In genomic region chr18:12849548-12849947, GRCh38 we compare ENCODE assay signal across 18 cellular contexts. TPM values are rescaled to one million over a fixed set of nuclear protein-coding genes. Genes with fewer than 3 reads are reported as not detected.
DNase-seq lines count a peak whose midpoint lies in the region; ATAC-seq and TF ChIP-seq lines count a peak whose summit lies in the region.
"Had no signal": no experiment of that assay in that cellular context is flagged by ENCODE, and none has a peak within 500 bp of the region (broad histone marks: within the 10 kb centered on the region; RNA-seq: fewer than 3 reads in every experiment).

No MANE protein-coding gene starts in this region.

- H3K27ac ChIP-seq in GM23338 (ENCODE audit: low read depth) (no peak overlapping the region), PC-3 (ENCODE audit: low read length) (no peak overlapping the region), prostate gland (no peak overlapping the region), hepatocyte (no peak overlapping the region)
- H3K27ac ChIP-seq: GM23248, HL-60 had no signal

- no peaks in the 10 kb centered on the region; the same call in 2 of the 3 replicates for H3K9me3 Mint-ChIP-seq in GM23338
- H3K9me3 Mint-ChIP-seq: CD14-positive monocyte had no signal

- POLR2A ChIA-PET in PC-3 (lab: Charles Lee; ENCODE audit: unreplicated experiment): no interaction called here

- H3K36me3 Mint-ChIP-seq in GM23338 (ENCODE audit: low read depth): peaks cover 8% of the 10 kb centered on the region

- intact Hi-C loops in PC-3 (cut with micrococcal nuclease) (no loop called here), prostate gland (cut with DNase I) (no loop called here)

- ATAC-seq in GM23338: no peak
- no peak for ATAC-seq in PC-3
- ATAC-seq in GM19397 (IDR thresholded peaks at IDR 0.05; ENCODE audit: unreplicated experiment): no peak
- ATAC-seq: HCT116 had no signal

- H3K27me3 Mint-ChIP-seq in GM23338 (ENCODE audit: insufficient read depth, low read depth, poor library complexity): no peaks in the 10 kb centered on the region

- CTCF ChIA-PET in PC-3 (lab: Charles Lee): no interaction called here

- H3K36me3 ChIP-seq in GM23338 (ENCODE audit: insufficient read depth) (no peaks in the 10 kb centered on the region), PC-3 (ENCODE audit: low read depth, low read length) (peaks cover 28% of the 10 kb centered on the region), prostate gland (no peaks in the 10 kb centered on the region), hepatocyte (replicated peaks; ENCODE audit: insufficient read depth, low read depth) (no peaks in the 10 kb centered on the region)

- H3K79me2 ChIP-seq in GM23338 (replicated peaks; ENCODE audit: insufficient read depth): peaks cover 74% of the 10 kb centered on the region
- peaks cover 44% of the 10 kb centered on the region for H3K79me2 ChIP-seq in PC-3 (ENCODE audit: low read length)
- peaks cover 72% of the 10 kb centered on the region for H3K79me2 ChIP-seq in hepatocyte

- H3K4me3 ChIP-seq in GM23338 (no peak overlapping the region), PC-3 (ENCODE audit: low read length) (no peak overlapping the region), prostate gland (no peak overlapping the region), hepatocyte (no peak overlapping the region)
- H3K4me3 ChIP-seq: GM23248 had no signal

- H3K27ac Mint-ChIP-seq in GM23338: peak overlapping the region; percentile 12; the same call in 1 of the 2 replicates

- H3K9ac ChIP-seq in PC-3 (ENCODE audit: low read length): no peak overlapping the region
- H3K9ac ChIP-seq: GM23248 had no signal

- H3K9me3 ChIP-seq in PC-3 (ENCODE audit: low read length) (no peaks in the 10 kb centered on the region), prostate gland (no peaks in the 10 kb centered on the region), hepatocyte (ENCODE audit: low read depth) (no peaks in the 10 kb centered on the region)

- H3K4me1 Mint-ChIP-seq in GM23338: peaks cover 19% of the 10 kb centered on the region

- no TSS peak for BruUV-seq in PC-3 (replicated peaks; lab: Mats Ljungman, UMichigan)

- H3K9me2 ChIP-seq in GM23338 (ENCODE audit: insufficient read depth): no peaks in the 10 kb centered on the region
- no peaks in the 10 kb centered on the region for H3K9me2 ChIP-seq in PC-3 (replicated peaks; ENCODE audit: low read length)
- no peaks in the 10 kb centered on the region for H3K9me2 ChIP-seq in hepatocyte (replicated peaks; ENCODE audit: insufficient read depth)

- no peak for TF ChIP-seq POLR2A in prostate gland (IDR thresholded peaks at IDR 0.05)

- TF ChIP-seq CTCF in GM23338 (conservative IDR thresholded peaks at IDR 0.05; ENCODE audit: low read depth in 2 of 2) (no peak), PC-3 (conservative IDR thresholded peaks at IDR 0.05; ENCODE audit: low read depth, low read length) (no peak), prostate gland (IDR thresholded peaks at IDR 0.05) (no peak), hepatocyte (IDR thresholded peaks at IDR 0.05; ENCODE audit: poor library complexity) (no peak)

- DNase-seq in GM23338 (ENCODE audit: low spot score) (no peak), PC-3 (peak; percentile 46), fibroblast of gingiva (ENCODE audit: low read depth) (peak; percentile 31), prostate gland (ENCODE audit: low spot score) (peak; percentile 62), hepatocyte (ENCODE audit: low spot score) (no peak)
- DNase-seq in activated CD8-positive, alpha-beta memory T cell treated with anti-CD3 and anti-CD28 coated beads, Interleukin-2, amount 50 U/mL, for 4 hours: no peak
- DNase-seq: ACHN, AML-193, DMS153, GM23248, NCI-H1417 treated with DMSO at 0.1 percent for 48 hours, NCI-H1930, NCI-H2171 treated with DMSO at 0.1 percent for 48 hours, NCI-H82 had no signal

- H3F3A ChIP-seq in GM23338 (replicated peaks; ENCODE audit: low read depth) (no peaks in the 10 kb centered on the region), PC-3 (ENCODE audit: low read length, unreplicated experiment) (no peaks in the 10 kb centered on the region)

- H3K27me3 ChIP-seq in GM23338 (ENCODE audit: insufficient read depth) (no peaks in the 10 kb centered on the region), PC-3 (ENCODE audit: low read length) (no peaks in the 10 kb centered on the region), prostate gland (replicated peaks; ENCODE audit: insufficient read depth) (no peaks in the 10 kb centered on the region), hepatocyte (no peaks in the 10 kb centered on the region)

- H3K4me1 ChIP-seq in GM23338 (ENCODE audit: insufficient read depth): peaks cover 9% of the 10 kb centered on the region; the same call in 1 of the 2 replicates
- H3K4me1 ChIP-seq in PC-3 (ENCODE audit: insufficient read depth, low read length): peaks cover 9% of the 10 kb centered on the region; the same call in 1 of the 2 replicates
- H3K4me1 ChIP-seq in prostate gland (replicated peaks): no peaks in the 10 kb centered on the region
- no peaks in the 10 kb centered on the region for H3K4me1 ChIP-seq in hepatocyte (ENCODE audit: insufficient read depth)

- no peak overlapping the region for H2AFZ ChIP-seq in GM23338
- H2AFZ ChIP-seq in PC-3 (ENCODE audit: low read length): no peak overlapping the region
- no peak overlapping the region for H2AFZ ChIP-seq in hepatocyte
- H2AFZ ChIP-seq: GM23248 had no signal

- no peak overlapping the region for H3K4me3 Mint-ChIP-seq in GM23338
- H3K4me3 Mint-ChIP-seq: CD14-positive monocyte had no signal

- no peak overlapping the region for H3K4me2 ChIP-seq in GM23338
- H3K4me2 ChIP-seq in PC-3 (ENCODE audit: low read length): no peak overlapping the region
- no peak overlapping the region for H3K4me2 ChIP-seq in hepatocyte

- WGBS in prostate gland: 81% methylated on average over 2 of the region's 2 CpGs
- 89% methylated on average over 2 of the region's 2 CpGs for WGBS in hepatocyte (ENCODE audit: low lambda C conversion rate, missing lambda C conversion rate)

- H4K20me1 ChIP-seq in GM23338 (replicated peaks; ENCODE audit: insufficient read depth): peaks cover 14% of the 10 kb centered on the region; the same call in 1 of the 2 replicates
- H4K20me1 ChIP-seq in PC-3 (ENCODE audit: low read length): 0 out of 2 replicates have a peak, but pooled peaks cover 4% of the 10 kb centered on the region
- H4K20me1 ChIP-seq in hepatocyte (ENCODE audit: insufficient read depth, poor library complexity, severe bottlenecking): no peaks in the 10 kb centered on the region

TF ChIP-seq in GM23338, 12 proteins besides CTCF, POLR2A, EP300 and RAD21:
- TF ChIP-seq CREB1 (CRISPR knock-in tag; IDR thresholded peaks at IDR 0.05; ENCODE audit: low read depth): no peak
- no peak for TF ChIP-seq ZNF114 (CRISPR knock-in tag; IDR thresholded peaks at IDR 0.05)
- no peak for TF ChIP-seq ETS1 (IDR thresholded peaks at IDR 0.05)

RNA-seq across cellular contexts. Expression of gene PTPN2, which starts 34.5 kb away (rescaled TPM):
- 49.9 and 57.5 TPM in 2 replicates for total RNA-seq in GM23338 (2014; rRNA removed; shearing (Covaris generic))
- polyA plus RNA-seq in GM23338 (2016; fragmentation: Nextera tagmentation; extraction: Ambion mirVana): 52.4 and 65.5 TPM in 2 replicates
- total RNA-seq in PC-3 (2014; rRNA removed): 59.8 and 62.4 TPM in 2 replicates
- total RNA-seq in prostate gland: 10 to 100 TPM; 25.0 to 34.0 TPM
- 36.7 and 40.3 TPM in 2 replicates for total RNA-seq in hepatocyte
- polyA plus RNA-seq in hepatocyte: 30.5 and 32.0 TPM in 2 replicates

Comparison
In these comparisons a context has a peak if more than half of its experiments do, and no peak if none do; other contexts are left out.
1. DNase-seq: peak in PC-3 (single experiment), fibroblast of gingiva (single experiment) and prostate gland (single experiment); none in GM23338 (single experiment), hepatocyte (single experiment) and activated CD8-positive, alpha-beta memory T cell treated with anti-CD3 and anti-CD28 coated beads, Interleukin-2, amount 50 U/mL, for 4 hours (single experiment).